Comparison of ENCODE assay signal across 8 cellular contexts in the genomic region with DNA sequence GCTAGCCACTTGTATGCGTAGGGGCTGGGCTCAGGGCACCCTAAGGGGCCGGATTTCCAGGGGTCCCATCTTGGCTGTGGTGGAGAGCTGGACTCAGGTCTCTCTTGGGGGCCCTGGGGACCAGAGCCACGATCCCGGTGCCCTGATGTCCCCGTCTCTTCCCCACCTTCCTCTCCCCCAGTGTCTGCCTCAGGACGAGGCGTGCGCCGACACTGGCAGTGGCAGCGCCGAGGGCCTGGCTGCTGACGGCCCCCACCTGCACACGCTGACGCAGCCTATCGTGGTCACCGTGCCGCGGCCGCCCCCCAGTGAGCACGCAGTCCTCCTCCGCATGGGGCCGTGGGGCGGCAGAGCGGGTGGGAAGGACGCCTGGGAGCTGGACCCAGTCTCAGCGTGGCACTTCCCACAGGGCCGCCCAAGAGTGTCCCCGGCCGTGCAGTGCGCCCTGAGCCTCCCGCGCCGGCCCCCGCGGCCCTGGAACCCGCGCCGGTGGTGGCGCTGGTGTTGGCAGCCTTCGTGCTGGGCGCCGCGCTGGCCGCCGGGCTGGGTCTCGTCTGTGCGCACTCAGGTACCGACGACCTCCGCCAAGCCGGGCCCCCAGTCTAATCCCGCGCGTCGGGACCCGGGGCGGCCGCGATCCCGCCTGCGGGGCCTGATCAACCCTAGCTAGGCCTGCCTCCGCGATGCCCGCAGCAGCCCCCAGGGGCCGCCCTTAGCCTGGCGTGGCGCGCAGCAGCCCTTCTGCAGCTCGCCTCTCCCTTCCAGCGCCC. TPM values are rescaled to one million over a fixed set of nuclear protein-coding genes. Genes with fewer than 3 reads are reported as not detected.
A peak's percentile ranks its signal among the peaks of the same experiment; 100 is the strongest.
DNase-seq lines count a peak whose midpoint lies in the region; TF ChIP-seq lines count a peak whose summit lies in the region.

No MANE protein-coding gene starts in this region.

- H2BK120ac ChIP-seq in H9 (ENCODE audit: low read depth, low read length, poor library complexity, severe bottlenecking): no peak overlapping the region

- peaks cover 57% of the 10 kb centered on the region for H3K27me3 Mint-ChIP-seq in H9 (ENCODE audit: low read depth)

- H3K23me2 ChIP-seq in H9 (ENCODE audit: insufficient read length, low read depth, low read length, poor library complexity, severe bottlenecking): peaks cover 17% of the 10 kb centered on the region

- peak overlapping the region; percentile 67 to 91 for H3K4me3 Mint-ChIP-seq in H9

- no peak overlapping the region for H2BK5ac ChIP-seq in H9 (ENCODE audit: insufficient read length, low read length)

- DNase-seq in AG08396 (ENCODE audit: low spot score) (peak; percentile 83), H9 (peak; percentile 71), SW480 (ENCODE audit: low spot score) (peak; percentile 68), hepatocyte (ENCODE audit: low spot score) (peak; percentile 85), smooth muscle cell (lab: John Stamatoyannopoulos, UW; ENCODE audit: unreplicated experiment) (peak; percentile 44), NCI-H446 treated with DMSO at 0.1 percent for 48 hours (lab: John Stamatoyannopoulos, UW) (no peak), NCI-H510A (lab: John Stamatoyannopoulos, UW) (no peak)

- H3K27ac Mint-ChIP-seq in H9: no peak overlapping the region

- H3K18ac ChIP-seq in H9 (ENCODE audit: insufficient read length, low read depth, low read length): peak overlapping the region; percentile 38

- peaks cover 7 to 14% (median 13%) of the 10 kb centered on the region in 3 experiments; a peak in 6 of 7 replicates for H3K36me3 Mint-ChIP-seq in H9 (ENCODE audit: insufficient read depth in 1 of 3, low read depth in 3 of 3)

- no peak overlapping the region for H3K14ac ChIP-seq in H9 (ENCODE audit: insufficient read depth, low read length)

- H3K4me1 ChIP-seq in H9 (ENCODE audit: insufficient read depth, low read length) (no peaks in the 10 kb centered on the region), hepatocyte (ENCODE audit: insufficient read depth) (peaks cover 33% of the 10 kb centered on the region), smooth muscle cell (ENCODE audit: low read depth) (peaks cover 15% of the 10 kb centered on the region)

- H3K4me2 ChIP-seq in H9 (ENCODE audit: insufficient read depth, insufficient read length, low read length) (peak overlapping the region; percentile 74), hepatocyte (peak overlapping the region; percentile 95), smooth muscle cell (peak overlapping the region; percentile 98)

- H3K4me1 Mint-ChIP-seq in H9: peaks cover 20 to 27% of the 10 kb centered on the region in 2 experiments

- no peak overlapping the region for H3T11ph ChIP-seq in H9 (ENCODE audit: low read length)

- H4K5ac ChIP-seq in H9 (ENCODE audit: insufficient read length, low read depth, low read length): no peak overlapping the region

- WGBS in H9 (ENCODE audit: extremely low coverage, insufficient read length, low lambda C conversion rate): no CpG with 5 or more reads among the region's 70 CpGs
- WGBS in hepatocyte (ENCODE audit: low lambda C conversion rate, missing lambda C conversion rate): 4% methylated on average over 68 of the region's 70 CpGs
- 2% methylated on average over 65 of the region's 70 CpGs for WGBS in smooth muscle cell (ENCODE audit: low lambda C conversion rate)

- no peaks in the 10 kb centered on the region for H4K20me1 ChIP-seq in H9 (ENCODE audit: control insufficient read depth, insufficient read depth, insufficient read length)
- no peaks in the 10 kb centered on the region for H4K20me1 ChIP-seq in hepatocyte (ENCODE audit: insufficient read depth, poor library complexity, severe bottlenecking)
- peaks cover 6% of the 10 kb centered on the region for H4K20me1 ChIP-seq in smooth muscle cell (ENCODE audit: low read depth)

- H3K23ac ChIP-seq in H9 (ENCODE audit: insufficient read length, low read depth, low read length): no peak overlapping the region

- no peak overlapping the region for H4K8ac ChIP-seq in H9 (replicated peaks; ENCODE audit: insufficient read length, low read depth, low read length)

- no peak overlapping the region for H3K56ac ChIP-seq in H9 (ENCODE audit: insufficient read length, low read depth, low read length)

- H3K27ac ChIP-seq in H9 (ENCODE audit: insufficient read length, low read depth, low read length) (no peak overlapping the region), angular gyrus (ENCODE audit: low read depth, low read length) (peak overlapping the region; percentile 52), hepatocyte (no peak overlapping the region), smooth muscle cell (ENCODE audit: low read depth) (peak overlapping the region; percentile 28)

- H3K79me1 ChIP-seq in H9 (ENCODE audit: insufficient read depth, low read depth, low read length, poor library complexity, severe bottlenecking): no peaks in the 10 kb centered on the region

- TF ChIP-seq CTCF in H9 (conservative IDR thresholded peaks at IDR 0.05) (peak; percentile 74), hepatocyte (IDR thresholded peaks at IDR 0.05; ENCODE audit: poor library complexity) (peak; percentile 61), smooth muscle cell (IDR thresholded peaks at IDR 0.05; ENCODE audit: borderline replicate concordance, insufficient read depth, poor library complexity, severe bottlenecking) (peak; percentile 55)

- H2AK5ac ChIP-seq in H9 (ENCODE audit: insufficient read length, low read length): no peak overlapping the region

- H3K27me3 ChIP-seq in H9 (ENCODE audit: insufficient read depth, low read length) (peaks cover 16% of the 10 kb centered on the region; the same call in 1 of the 2 replicates), hepatocyte (peaks cover 35% of the 10 kb centered on the region), smooth muscle cell (ENCODE audit: low read depth) (no peaks in the 10 kb centered on the region)

- no peaks in the 10 kb centered on the region for H3K9me3 ChIP-seq in H9 (ENCODE audit: control insufficient read depth, low read depth, low read length)
- no peaks in the 10 kb centered on the region for H3K9me3 ChIP-seq in hepatocyte (ENCODE audit: low read depth)
- H3K9me3 ChIP-seq in smooth muscle cell (replicated peaks; ENCODE audit: low read depth): no peaks in the 10 kb centered on the region

- H3K4me3 ChIP-seq in hepatocyte (peak overlapping the region; percentile 1), smooth muscle cell (peak overlapping the region; percentile 60)

- H3K4ac ChIP-seq in H9 (ENCODE audit: low read depth, low read length): no peak overlapping the region

- H3K79me2 ChIP-seq in H9 (ENCODE audit: insufficient read depth, low read length) (no peaks in the 10 kb centered on the region), hepatocyte (no peaks in the 10 kb centered on the region), smooth muscle cell (ENCODE audit: low read depth) (no peaks in the 10 kb centered on the region)

- H2AFZ ChIP-seq in H9 (ENCODE audit: low read length): no peak overlapping the region
- H2AFZ ChIP-seq in hepatocyte: peak overlapping the region; percentile 60
- H2AFZ ChIP-seq in smooth muscle cell (ENCODE audit: low read depth): peak overlapping the region; percentile 75

- H3K36me3 ChIP-seq in hepatocyte (replicated peaks; ENCODE audit: insufficient read depth, low read depth) (no peaks in the 10 kb centered on the region), smooth muscle cell (ENCODE audit: low read depth) (no peaks in the 10 kb centered on the region)

- H2BK12ac ChIP-seq in H9 (ENCODE audit: insufficient read length, low read depth, low read length): no peak overlapping the region

- H3K9me3 Mint-ChIP-seq in H9: no peaks in the 10 kb centered on the region; a peak in 1 of 5 replicates

- no peak overlapping the region for H3K9ac ChIP-seq in H9 (ENCODE audit: extremely low read depth, insufficient read length, low read length)
- H3K9ac ChIP-seq in smooth muscle cell (ENCODE audit: low read depth): peak overlapping the region; percentile 35

- no peaks in the 10 kb centered on the region for H3K9me2 ChIP-seq in hepatocyte (replicated peaks; ENCODE audit: insufficient read depth)

- H2BK15ac ChIP-seq in H9 (ENCODE audit: low read depth, low read length): no peak overlapping the region

- no peak overlapping the region for H4K91ac ChIP-seq in H9 (ENCODE audit: insufficient read length, low read depth, low read length)

- H3F3A ChIP-seq in smooth muscle cell (ENCODE audit: low read depth): peaks cover 7% of the 10 kb centered on the region

- H2BK20ac ChIP-seq in H9 (ENCODE audit: low read depth, low read length, poor library complexity, severe bottlenecking): no peak overlapping the region

RNA-seq across cellular contexts. Expression of gene SNAPC2, which starts 2.7 kb away (rescaled TPM):
- total RNA-seq in H9 (2021) (17.1 and 17.8 TPM in 2 replicates), hepatocyte (6.5 and 11.8 TPM in 2 replicates), smooth muscle cell (9.5 and 18.2 TPM in 2 replicates)
- polyA plus RNA-seq in hepatocyte (17.5 and 21.0 TPM in 2 replicates), smooth muscle cell (35.0 and 35.3 TPM in 2 replicates)

RNA-seq across cellular contexts. Expression of gene TGFBR3L, which starts 2.8 kb away (rescaled TPM):
- total RNA-seq in H9 (2021): 5.5 and 6.5 TPM in 2 replicates
- total RNA-seq in hepatocyte: 0.52 TPM in 1 of 2 replicates, not detected in the other
- 3.3 and 8.5 TPM in 2 replicates for polyA plus RNA-seq in hepatocyte
- 18.7 and 20.7 TPM in 2 replicates for total RNA-seq in smooth muscle cell
- polyA plus RNA-seq in smooth muscle cell: 44.0 and 46.6 TPM in 2 replicates

RNA-seq across cellular contexts. Expression of gene CTXN1, which starts 8.5 kb away (rescaled TPM):
- total RNA-seq in H9 (2021): 22.7 and 24.5 TPM in 2 replicates
- 4.3 and 5.2 TPM in 2 replicates for total RNA-seq in hepatocyte
- 13.5 and 14.5 TPM in 2 replicates for polyA plus RNA-seq in hepatocyte
- total RNA-seq in smooth muscle cell: 4.8 and 6.0 TPM in 2 replicates
- polyA plus RNA-seq in smooth muscle cell: 25.4 and 26.0 TPM in 2 replicates

RNA-seq across cellular contexts. Expression of gene MAP2K7, which starts 13.8 kb away (rescaled TPM):
- 47.2 and 48.1 TPM in 2 replicates for total RNA-seq in H9 (2021)
- 13.6 and 13.8 TPM in 2 replicates for total RNA-seq in hepatocyte
- 11.8 and 12.8 TPM in 2 replicates for polyA plus RNA-seq in hepatocyte
- 6.7 and 8.2 TPM in 2 replicates for total RNA-seq in smooth muscle cell
- polyA plus RNA-seq in smooth muscle cell: 9.2 and 13.1 TPM in 2 replicates

RNA-seq across cellular contexts. Expression of gene TIMM44, which starts 26.0 kb away (rescaled TPM):
- total RNA-seq in H9 (2021) (114 and 122 TPM in 2 replicates), hepatocyte (52.0 and 61.7 TPM in 2 replicates), smooth muscle cell (25.1 and 27.1 TPM in 2 replicates)
- polyA plus RNA-seq in hepatocyte (40.7 and 54.9 TPM in 2 replicates), smooth muscle cell (21.8 and 39.3 TPM in 2 replicates)

Comparison
In these comparisons a context has a peak if more than half of its experiments do, and no peak if none do; other contexts are left out.
1. DNase-seq: peak in AG08396 (single experiment), H9 (single experiment), SW480 (single experiment), hepatocyte (single experiment) and smooth muscle cell (single experiment); none in NCI-H446 treated with DMSO at 0.1 percent for 48 hours (single experiment) and NCI-H510A (single experiment).
2. H3K27ac ChIP-seq: peak in angular gyrus (single experiment) and smooth muscle cell (single experiment); none in H9 (single experiment) and hepatocyte (single experiment).
3. Peak in every context shown above with its lines, with median percentiles within 50 percentile points of each other: H3K4me2 ChIP-seq and CTCF ChIP-seq.